12 cellular contexts compared by ENCODE assay signal in genomic region chr2:217905395-217905794, GRCh38.
DNase-seq lines count a peak whose midpoint lies in the region; ATAC-seq and TF ChIP-seq lines count a peak whose summit lies in the region.
"Had no signal": no experiment of that assay in that cellular context is flagged by ENCODE, and none has a peak within 500 bp of the region (broad histone marks: within the 10 kb centered on the region; RNA-seq: fewer than 3 reads in every experiment).

No MANE protein-coding gene starts in this region.

- no CpG with 5 or more reads among the region's 10 CpGs for WGBS in H9 (ENCODE audit: extremely low coverage, insufficient read length, low lambda C conversion rate)
- WGBS in esophagus, 2 donors: 22 to 24% methylated on average over 8 to 10 of the region's 10 CpGs
- 8 to 32% methylated on average over 10 of the region's 10 CpGs for WGBS in lung, 2 donors
- WGBS in GM23248 (ENCODE audit: low coverage in 1 of 2, low lambda C conversion rate in 2 of 2, missing lambda C conversion rate in 2 of 2), 2 experiments: 55 to 56% methylated on average over 10 of the region's 10 CpGs

- H3K4ac ChIP-seq in H9 (ENCODE audit: low read depth, low read length): no peak overlapping the region

- ATAC-seq in lung (ENCODE audit: insufficient read depth, low FRiP score) (no peak), HG03108 (IDR thresholded peaks at IDR 0.05; ENCODE audit: unreplicated experiment) (no peak), HG03457 (IDR thresholded peaks at IDR 0.05; ENCODE audit: unreplicated experiment) (no peak)
- peak; percentile 3 for ATAC-seq in stimulated activated effector memory CD8-positive, alpha-beta T cell treated with anti-CD3 and anti-CD28 coated beads, Interleukin-12 subunit alpha, Interleukin-12 subunit beta, amount 100 ng/mL, for 72 hours
- ATAC-seq: left colon had no signal

- peaks cover 63% of the 10 kb centered on the region for H3F3A ChIP-seq in GM23248 (ENCODE audit: insufficient read depth)

- no peak overlapping the region for H2BK20ac ChIP-seq in H9 (ENCODE audit: low read depth, low read length, poor library complexity, severe bottlenecking)

- H2BK12ac ChIP-seq in H9 (ENCODE audit: insufficient read length, low read depth, low read length): no peak overlapping the region

- H2BK5ac ChIP-seq in H9 (ENCODE audit: insufficient read length, low read length): no peak overlapping the region

- H4K20me1 ChIP-seq in H9 (ENCODE audit: control insufficient read depth, insufficient read depth, insufficient read length) (no peaks in the 10 kb centered on the region), GM23248 (ENCODE audit: insufficient read depth) (no peaks in the 10 kb centered on the region)

- in situ Hi-C loops in GM23248 (cut with MboI): no loop called here

- H2AK5ac ChIP-seq in H9 (ENCODE audit: insufficient read length, low read length): no peak overlapping the region

- no peaks in the 10 kb centered on the region for H3K9me2 ChIP-seq in GM23248 (ENCODE audit: insufficient read depth)

- H2AFZ ChIP-seq in H9 (ENCODE audit: low read length) (no peak overlapping the region), GM23248 (no peak overlapping the region)

- H3K9me3 ChIP-seq in H9 (ENCODE audit: control insufficient read depth, low read depth, low read length): no peaks in the 10 kb centered on the region
- H3K9me3 ChIP-seq in esophagus (ENCODE audit: control insufficient read depth in 2 of 2, insufficient read depth in 1 of 2, low read depth in 1 of 2, low read length in 1 of 2): no peaks in the 10 kb centered on the region
- no peaks in the 10 kb centered on the region for H3K9me3 ChIP-seq in lung (ENCODE audit: control insufficient read depth in 2 of 2, insufficient read depth in 1 of 2, low read length in 1 of 2)
- no peaks in the 10 kb centered on the region for H3K9me3 ChIP-seq in GM23248 (ENCODE audit: low read depth)

- H3K4me2 ChIP-seq in H9 (ENCODE audit: insufficient read depth, insufficient read length, low read length) (no peak overlapping the region), GM23248 (ENCODE audit: unreplicated experiment) (no peak overlapping the region)

- no peak overlapping the region for H3K4me3 Mint-ChIP-seq in H9
- H3K4me3 Mint-ChIP-seq in stimulated activated effector memory CD8-positive, alpha-beta T cell treated with anti-CD3 and anti-CD28 coated beads, Interleukin-12 subunit alpha, Interleukin-12 subunit beta, amount 100 ng/mL, for 72 hours: no peak overlapping the region
- H3K4me3 Mint-ChIP-seq: activated T-cell treated with anti-CD3 and anti-CD28 coated beads, Interleukin-2, amount 50 U/mL, for 24 hours had no signal

- H3K79me2 ChIP-seq in H9 (ENCODE audit: insufficient read depth, low read length): no peaks in the 10 kb centered on the region
- H3K79me2 ChIP-seq in GM23248 (ENCODE audit: insufficient read depth): peaks cover 87% of the 10 kb centered on the region

- no peak overlapping the region for H4K8ac ChIP-seq in H9 (replicated peaks; ENCODE audit: insufficient read length, low read depth, low read length)

- H3K56ac ChIP-seq in H9 (ENCODE audit: insufficient read length, low read depth, low read length): no peak overlapping the region

- H3K27me3 ChIP-seq in H9 (ENCODE audit: insufficient read depth, low read length) (no peaks in the 10 kb centered on the region), esophagus (ENCODE audit: control insufficient read depth in 1 of 2, insufficient read depth in 2 of 2, low read length in 2 of 2) (no peaks in the 10 kb centered on the region), lung (ENCODE audit: control insufficient read depth, insufficient read depth) (no peaks in the 10 kb centered on the region), GM23248 (replicated peaks; ENCODE audit: insufficient read depth) (no peaks in the 10 kb centered on the region)

- no peaks in the 10 kb centered on the region for H3K79me1 ChIP-seq in H9 (ENCODE audit: insufficient read depth, low read depth, low read length, poor library complexity, severe bottlenecking)

- no peak overlapping the region for H4K91ac ChIP-seq in H9 (ENCODE audit: insufficient read length, low read depth, low read length)

- H3K27ac ChIP-seq in H9 (ENCODE audit: insufficient read length, low read depth, low read length) (no peak overlapping the region), esophagus (ENCODE audit: low read depth in 2 of 2, low read length in 1 of 2) (peak overlapping the region; percentile 79 to 93), lung (ENCODE audit: low read depth in 1 of 2, low read length in 1 of 2) (peak overlapping the region; percentile 96 to 97), GM23248 (no peak overlapping the region)
- H3K27ac ChIP-seq: VCaP had no signal

- H3K27me3 Mint-ChIP-seq in H9 (ENCODE audit: low read depth): peaks cover 2% of the 10 kb centered on the region; the same call in 1 of the 2 replicates

- H3K14ac ChIP-seq in H9 (ENCODE audit: insufficient read depth, low read length): peak overlapping the region; percentile 31; the same call in 1 of the 2 replicates

- no peak overlapping the region for H4K5ac ChIP-seq in H9 (ENCODE audit: insufficient read length, low read depth, low read length)

- H3K4me3 ChIP-seq in esophagus (ENCODE audit: low read depth in 1 of 2, low read length in 2 of 2) (no peak overlapping the region), lung (no peak overlapping the region), GM23248 (no peak overlapping the region)

- H3K36me3 Mint-ChIP-seq in H9 (ENCODE audit: insufficient read depth in 1 of 3, low read depth in 3 of 3): no peaks in the 10 kb centered on the region; a peak in 1 of 7 replicates
- H3K36me3 Mint-ChIP-seq in stimulated activated effector memory CD8-positive, alpha-beta T cell treated with anti-CD3 and anti-CD28 coated beads, Interleukin-12 subunit alpha, Interleukin-12 subunit beta, amount 100 ng/mL, for 72 hours: no peaks in the 10 kb centered on the region

- peaks cover 7 to 29% of the 10 kb centered on the region in 2 experiments; a peak in 3 of 4 replicates for H3K4me1 Mint-ChIP-seq in H9
- peaks cover 6% of the 10 kb centered on the region for H3K4me1 Mint-ChIP-seq in stimulated activated effector memory CD8-positive, alpha-beta T cell treated with anti-CD3 and anti-CD28 coated beads, Interleukin-12 subunit alpha, Interleukin-12 subunit beta, amount 100 ng/mL, for 72 hours

- H3K27ac Mint-ChIP-seq in H9: no peak overlapping the region
- no peak overlapping the region for H3K27ac Mint-ChIP-seq in stimulated activated effector memory CD8-positive, alpha-beta T cell treated with anti-CD3 and anti-CD28 coated beads, Interleukin-12 subunit alpha, Interleukin-12 subunit beta, amount 100 ng/mL, for 72 hours
- H3K27ac Mint-ChIP-seq: activated T-cell treated with anti-CD3 and anti-CD28 coated beads, Interleukin-2, amount 50 U/mL, for 24 hours had no signal

- no peak overlapping the region for H3T11ph ChIP-seq in H9 (ENCODE audit: low read length)

- H3K18ac ChIP-seq in H9 (ENCODE audit: insufficient read length, low read depth, low read length): no peak overlapping the region

- H3K23me2 ChIP-seq in H9 (ENCODE audit: insufficient read length, low read depth, low read length, poor library complexity, severe bottlenecking): no peaks in the 10 kb centered on the region

- no peaks in the 10 kb centered on the region for H3K4me1 ChIP-seq in H9 (ENCODE audit: insufficient read depth, low read length)
- H3K4me1 ChIP-seq in esophagus (ENCODE audit: control insufficient read depth in 2 of 2, insufficient read depth in 2 of 2, low read length in 1 of 2): peaks cover 3 to 42% of the 10 kb centered on the region in 2 donors
- peaks cover 48 to 58% of the 10 kb centered on the region in 2 donors for H3K4me1 ChIP-seq in lung (ENCODE audit: control insufficient read depth in 2 of 2, insufficient read depth in 2 of 2, low read length in 2 of 2)
- peaks cover 38% of the 10 kb centered on the region for H3K4me1 ChIP-seq in GM23248 (ENCODE audit: insufficient read depth)

- DNase-seq in H9 (no peak), lung (ENCODE audit: low spot score) (no peak), GM23248 (no peak), NCI-H345 treated with DMSO at 0.1 percent for 48 hours (lab: John Stamatoyannopoulos, UW; ENCODE audit: unreplicated experiment) (no peak)
- DNase-seq in stimulated activated effector memory CD8-positive, alpha-beta T cell treated with anti-CD3 and anti-CD28 coated beads, Interleukin-12 subunit alpha, Interleukin-12 subunit beta, amount 100 ng/mL, for 72 hours (ENCODE audit: low spot score in 2 of 2): no peak
- DNase-seq: activated T-cell treated with anti-CD3 and anti-CD28 coated beads, Interleukin-2, amount 50 U/mL, for 24 hours; NCI-H2081 treated with DMSO at 0.1 percent for 48 hours had no signal

- no peak overlapping the region for H3K23ac ChIP-seq in H9 (ENCODE audit: insufficient read length, low read depth, low read length)

- H2BK15ac ChIP-seq in H9 (ENCODE audit: low read depth, low read length): no peak overlapping the region

- H3K9me3 Mint-ChIP-seq in H9: no peaks in the 10 kb centered on the region
- no peaks in the 10 kb centered on the region for H3K9me3 Mint-ChIP-seq in stimulated activated effector memory CD8-positive, alpha-beta T cell treated with anti-CD3 and anti-CD28 coated beads, Interleukin-12 subunit alpha, Interleukin-12 subunit beta, amount 100 ng/mL, for 72 hours
- H3K9me3 Mint-ChIP-seq: activated T-cell treated with anti-CD3 and anti-CD28 coated beads, Interleukin-2, amount 50 U/mL, for 24 hours had no signal

- H3K36me3 ChIP-seq in esophagus (ENCODE audit: control insufficient read depth in 2 of 2, insufficient read depth in 2 of 2, low read length in 1 of 2) (no peaks in the 10 kb centered on the region), lung (ENCODE audit: control insufficient read depth in 2 of 2, insufficient read depth in 2 of 2, low read length in 2 of 2) (peaks cover 0 to 7% of the 10 kb centered on the region in 2 donors), GM23248 (ENCODE audit: low read depth) (peaks cover 5% of the 10 kb centered on the region; the same call in 1 of the 2 replicates)

- H3K9ac ChIP-seq in H9 (ENCODE audit: extremely low read depth, insufficient read length, low read length) (no peak overlapping the region), GM23248 (no peak overlapping the region)

- TF ChIP-seq CTCF in H9 (conservative IDR thresholded peaks at IDR 0.05): no peak
- no peak for TF ChIP-seq CTCF in lung (IDR thresholded peaks at IDR 0.05; ENCODE audit: control extremely low read depth, extremely low read depth)

- no peak overlapping the region for H2BK120ac ChIP-seq in H9 (ENCODE audit: low read depth, low read length, poor library complexity, severe bottlenecking)

Comparison
In these comparisons a context has a peak if more than half of its experiments do, and no peak if none do; other contexts are left out.
1. H3K27ac ChIP-seq: peak in esophagus (2 of 2) and lung (2 of 2); none in H9 (single experiment) and GM23248 (single experiment).